In genomic region chr2:237691908-237692600, GRCh38 we compare ENCODE assay signal across 8 cellular contexts.
DNase-seq lines count a peak whose midpoint lies in the region; ATAC-seq lines count a peak whose summit lies in the region.

No MANE protein-coding gene starts in this region.

- ATAC-seq in GM18517 (IDR thresholded peaks at IDR 0.05; ENCODE audit: unreplicated experiment), result peak; percentile 28
- ATAC-seq in HG03045 (IDR thresholded peaks at IDR 0.05; ENCODE audit: unreplicated experiment), result peak; percentile 61
- ATAC-seq in left colon, result peak; percentile 76

- DNase-seq in A172 (ENCODE audit: low spot score), result peak; percentile 74
- DNase-seq in NCI-H226, result peak; percentile 80
- peak; percentile 93 for DNase-seq in activated CD4-positive, CD25-positive, alpha-beta regulatory T cell treated with anti-CD3 and anti-CD28 coated beads, Interleukin-2, amount 50 U/mL, for 72 hours
- peak; percentile 88 for DNase-seq in cerebellum (ENCODE audit: low spot score)
- peak in 1 of 2 donors; percentile 100 for DNase-seq in left colon
- peak; percentile 96 to 97 for DNase-seq in stimulated activated CD4-positive, alpha-beta T cell treated with anti-CD3 and anti-CD28 coated beads, Interleukin-2, amount 100 ng/mL, for 48 hours

- intact Hi-C loops in left colon (cut with DNase I, micrococcal nuclease), result no loop called here
